8 cellular contexts compared by ENCODE assay signal in genomic region chr1:153782648-153783047, GRCh38. TPM values are rescaled to one million over a fixed set of nuclear protein-coding genes. Genes with fewer than 3 reads are reported as not detected.
DNase-seq lines count a peak whose midpoint lies in the region; ATAC-seq, FAIRE-seq and TF ChIP-seq lines count a peak whose summit lies in the region.
"Not testable (repeated sequence)": the region's sequence is repeated elsewhere in the genome, so short reads cannot be mapped to it uniquely, and the experiment has no call there.

No MANE protein-coding gene starts in this region.

- H3K4me2 ChIP-seq in BLaER1 treated with 17β-estradiol and CSF1 and Interleukin-3, amounts not matched to agents 10 nM and 100 nM: peak overlapping the region; percentile 69 to 97 (median 78)
- H3K4me2 ChIP-seq in KMS-11: peak overlapping the region; percentile 96
- H3K4me2 ChIP-seq in astrocyte (ENCODE audit: low read length): peak overlapping the region; percentile 84
- H3K4me2 ChIP-seq in HepG2 (ENCODE audit: low read depth, low read length): peak overlapping the region; percentile 92
- H3K4me2 ChIP-seq in osteoblast (ENCODE audit: insufficient read depth, low read length): peak overlapping the region; percentile 97

- in situ Hi-C loops in HepG2 (cut with HindIII; ENCODE audit: extremely low pct_ligation_motif_present, low pct_unique_long_range_greater_than_20kb): not testable (repeated sequence)

- H3K9me3 Mint-ChIP-seq in astrocyte (ENCODE audit: unreplicated experiment): not testable (repeated sequence)

- not testable (repeated sequence) for H3K27me3 ChIP-seq in BLaER1 treated with 17β-estradiol and CSF1 and Interleukin-3, amounts not matched to agents 10 nM and 100 nM; KMS-11 (ENCODE audit: insufficient read depth, low read depth); astrocyte (ENCODE audit: insufficient read depth, low read length); HepG2 (ENCODE audit: control insufficient read depth in 1 of 2, insufficient read depth in 2 of 2, low read length in 2 of 2); osteoblast (ENCODE audit: insufficient read depth, low read length); testis

- peak overlapping the region; percentile 85 to 98 (median 93); a peak in 21 of 22 replicates for H3K27ac ChIP-seq in BLaER1 treated with 17β-estradiol and CSF1 and Interleukin-3, amounts not matched to agents 10 nM and 100 nM
- H3K27ac ChIP-seq in KMS-11: peak overlapping the region; percentile 62; the same call in 1 of the 2 replicates
- not testable (repeated sequence) for H3K27ac ChIP-seq in astrocyte (ENCODE audit: low read depth, low read length)
- peak overlapping the region; percentile 79 for H3K27ac ChIP-seq in HepG2 (ENCODE audit: extremely low read length, insufficient read depth, low read length)
- peak overlapping the region; percentile 93 for H3K27ac ChIP-seq in osteoblast (ENCODE audit: low read depth, low read length)
- H3K27ac ChIP-seq in testis: peak overlapping the region; percentile 93 to 97

- not testable (repeated sequence) for BruUV-seq in HepG2 (replicated peaks; lab: Mats Ljungman, UMichigan)

- TF ChIP-seq EP300 in HepG2 (IDR thresholded peaks at IDR 0.05; ENCODE audit: low read depth in 2 of 2, low read length in 2 of 2); HepG2 (CRISPR knock-in tag; IDR thresholded peaks at IDR 0.05; ENCODE audit: borderline replicate concordance): not testable (repeated sequence)

- H3K27ac Mint-ChIP-seq in astrocyte (ENCODE audit: unreplicated experiment): not testable (repeated sequence)

- peak overlapping the region; percentile 54 to 74 (median 62); a peak in 17 of 20 replicates for H3K4me3 ChIP-seq in BLaER1 treated with 17β-estradiol and CSF1 and Interleukin-3, amounts not matched to agents 10 nM and 100 nM
- H3K4me3 ChIP-seq in KMS-11 (IDR thresholded peaks at IDR 0.05; ENCODE audit: insufficient read depth, low read depth, low read length): peak overlapping the region; percentile 100
- peak overlapping the region; percentile 73 for H3K4me3 ChIP-seq in WI38 (ENCODE audit: low read depth, low read length)
- H3K4me3 ChIP-seq in astrocyte (ENCODE audit: insufficient read depth, low read depth, low read length): peak overlapping the region; percentile 66
- H3K4me3 ChIP-seq in epithelial cell of proximal tubule (ENCODE audit: low read depth, low read length): peak overlapping the region; percentile 75
- H3K4me3 ChIP-seq in HepG2 (replicated peaks in 1 of 3; ENCODE audit: insufficient read depth in 1 of 3, low read depth in 2 of 3, low read length in 3 of 3): peak overlapping the region; percentile 72 to 78 (median 76); a peak in 5 of 6 replicates
- H3K4me3 ChIP-seq in osteoblast (ENCODE audit: insufficient read depth, low read length): peak overlapping the region; percentile 85
- peak overlapping the region; percentile 60 to 76 for H3K4me3 ChIP-seq in testis

- H3K79me2 ChIP-seq in KMS-11 (ENCODE audit: insufficient read depth, low read depth); astrocyte (ENCODE audit: insufficient read depth, low read length); HepG2 (ENCODE audit: insufficient read depth, low read length); osteoblast (ENCODE audit: insufficient read depth, low read length): not testable (repeated sequence)

- peak overlapping the region; percentile 84 to 95 (median 90); a peak in 21 of 22 replicates for H3K9ac ChIP-seq in BLaER1 treated with 17β-estradiol and CSF1 and Interleukin-3, amounts not matched to agents 10 nM and 100 nM
- peak overlapping the region; percentile 69; the same call in 1 of the 2 replicates for H3K9ac ChIP-seq in KMS-11
- H3K9ac ChIP-seq in astrocyte (ENCODE audit: low read length): peak overlapping the region; percentile 88
- H3K9ac ChIP-seq in HepG2 (ENCODE audit: insufficient read depth, low read depth, low read length): peak overlapping the region; percentile 80

- not testable (repeated sequence) for TF ChIP-seq RAD21 in HepG2 (CRISPR knock-in tag; IDR thresholded peaks at IDR 0.05)

- TF ChIP-seq POLR2A in HepG2 (IDR thresholded peaks at IDR 0.05; ENCODE audit: insufficient read depth in 1 of 2, low read depth in 2 of 2, low read length in 2 of 2); testis (IDR thresholded peaks at IDR 0.05): not testable (repeated sequence)

- H3K4me1 ChIP-seq in BLaER1 treated with 17β-estradiol and CSF1 and Interleukin-3, amounts not matched to agents 10 nM and 100 nM: peaks cover 39 to 84% (median 57%) of the 10 kb centered on the region in 10 experiments
- H3K4me1 ChIP-seq in KMS-11 (ENCODE audit: low read depth, poor library complexity, severe bottlenecking) (peaks cover 16% of the 10 kb centered on the region), HepG2 (ENCODE audit: insufficient read depth, low read length) (peaks cover 49% of the 10 kb centered on the region), osteoblast (ENCODE audit: insufficient read depth, low read length) (peaks cover 15% of the 10 kb centered on the region), testis (peaks cover 30% of the 10 kb centered on the region)
- not testable (repeated sequence) for H3K4me1 ChIP-seq in astrocyte (ENCODE audit: insufficient read depth, low read length)

- not testable (repeated sequence) for TF ChIP-seq CTCF in KMS-11 (conservative IDR thresholded peaks at IDR 0.05; ENCODE audit: low read depth, low read length); WI38 (IDR thresholded peaks at IDR 0.05; ENCODE audit: low read depth, low read length); astrocyte (IDR thresholded peaks at IDR 0.05; ENCODE audit: insufficient read depth, low read depth, low read length); epithelial cell of proximal tubule (conservative IDR thresholded peaks at IDR 0.05; ENCODE audit: low read depth, low read length); HepG2 (CRISPR knock-in tag; IDR thresholded peaks at IDR 0.05); osteoblast (IDR thresholded peaks at IDR 0.05; ENCODE audit: extremely low read depth, low read depth, low read length); testis (IDR thresholded peaks at IDR 0.05)

- peaks cover 17% of the 10 kb centered on the region for H3K27me3 Mint-ChIP-seq in astrocyte (ENCODE audit: low read depth, unreplicated experiment)

- CTCF ChIA-PET in HepG2 (lab: Yijun Ruan, JAX; ENCODE audit: low intra/inter-chr PET ratio, low total read pairs): not testable (repeated sequence)

- POLR2A ChIA-PET in HepG2 (lab: Yijun Ruan, JAX): interaction anchor here (1.0 kb wide), 1 partner anchor 208 kb away, joined by 4 read pairs; the partner anchor contains the start of gene RPS27

- not testable (repeated sequence) for H3K4me1 Mint-ChIP-seq in astrocyte (ENCODE audit: low read depth, unreplicated experiment)

- intact Hi-C loops in HepG2 (cut with micrococcal nuclease; ENCODE audit: unreplicated experiment); testis (cut with DNase I; ENCODE audit: low total_unique reads): not testable (repeated sequence)

- not testable (repeated sequence) for H3K36me3 Mint-ChIP-seq in astrocyte (ENCODE audit: low read depth, unreplicated experiment)

- not testable (repeated sequence) for FAIRE-seq in astrocyte (lab: Jason Lieb, UNC); HepG2 (lab: Jason Lieb, UNC)

- peak overlapping the region; percentile 85 for H3K4me3 Mint-ChIP-seq in astrocyte (ENCODE audit: unreplicated experiment)

- H2AFZ ChIP-seq in KMS-11 (ENCODE audit: low read depth): peak overlapping the region; percentile 86
- H2AFZ ChIP-seq in astrocyte (ENCODE audit: low read depth, low read length): peak overlapping the region; percentile 66
- not testable (repeated sequence) for H2AFZ ChIP-seq in HepG2 (ENCODE audit: low read length)
- peak overlapping the region; percentile 94 for H2AFZ ChIP-seq in osteoblast (ENCODE audit: low read length)

- WGBS in HepG2 (ENCODE audit: low lambda C conversion rate): 80% methylated on average over 8 of the region's 8 CpGs
- 59 to 64% methylated on average over 8 of the region's 8 CpGs for WGBS in testis, 2 donors

- DNase-seq in astrocyte (ENCODE audit: low read depth); epithelial cell of proximal tubule (ENCODE audit: low read depth); HepG2 (ENCODE audit: low spot score); osteoblast (ENCODE audit: insufficient read length, low spot score, missing footprints); testis: not testable (repeated sequence)

- H4K20me1 ChIP-seq in BLaER1 treated with 17β-estradiol and CSF1 and Interleukin-3, amounts not matched to agents 10 nM and 100 nM: peaks cover 0 to 16% (median 0%) of the 10 kb centered on the region in 11 experiments; a peak in 6 of 22 replicates
- not testable (repeated sequence) for H4K20me1 ChIP-seq in KMS-11 (ENCODE audit: insufficient read depth); astrocyte (ENCODE audit: insufficient read depth, low read length); HepG2 (ENCODE audit: insufficient read depth, low read length); osteoblast (ENCODE audit: insufficient read depth, low read length)

- H3K36me3 ChIP-seq in BLaER1 treated with 17β-estradiol and CSF1 and Interleukin-3, amounts not matched to agents 10 nM and 100 nM: peaks cover 5 to 34% (median 30%) of the 10 kb centered on the region in 11 experiments; a peak in 21 of 22 replicates
- H3K36me3 ChIP-seq in KMS-11 (ENCODE audit: insufficient read depth); astrocyte (ENCODE audit: insufficient read depth, low read length); HepG2 (replicated peaks in 1 of 2; ENCODE audit: control insufficient read depth in 1 of 2, insufficient read depth in 2 of 2, low read length in 2 of 2); osteoblast (ENCODE audit: insufficient read depth, low read length); testis (ENCODE audit: low read depth, missing control alignments): not testable (repeated sequence)

- not testable (repeated sequence) for ATAC-seq in HepG2

- H3K9me3 ChIP-seq in BLaER1 treated with 17β-estradiol and CSF1 and Interleukin-3, amounts not matched to agents 10 nM and 100 nM (replicated peaks in 1 of 11); astrocyte (ENCODE audit: insufficient read depth, low read depth, low read length); HepG2 (ENCODE audit: low read length); osteoblast (ENCODE audit: low read depth, low read length); testis: not testable (repeated sequence)

RNA-seq across cellular contexts. Expression of gene SLC27A3, which starts 7.4 kb away (rescaled TPM):
- total RNA-seq in astrocyte (5.9 and 8.5 TPM in 2 replicates), epithelial cell of proximal tubule (5.1 and 6.5 TPM in 2 replicates), HepG2 (2016; rRNA removed; fragmentation: Illumina TruSeq; extraction: Trizol) (1.3 and 4.3 TPM in 2 replicates), osteoblast (9.4 and 13.8 TPM in 2 replicates), testis (10 to 100 TPM; 38.5 to 54.9 TPM)
- 0.88 and 1.3 TPM in 2 replicates for total RNA-seq in HepG2 (2016; cell fraction: cytosol; rRNA removed; fragmentation: Illumina TruSeq; extraction: Trizol; ENCODE audit: low read depth)
- total RNA-seq in HepG2 (2016; cell fraction: insoluble cytoplasmic fraction; rRNA removed; fragmentation: Illumina TruSeq; extraction: Trizol): 1.2 and 3.2 TPM in 2 replicates
- 0.86 and 1.1 TPM in 2 replicates for total RNA-seq in HepG2 (2016; cell fraction: membrane; rRNA removed; fragmentation: Illumina TruSeq; extraction: Trizol)
- 3.7 and 6.2 TPM in 2 replicates for total RNA-seq in HepG2 (2016; cell fraction: nucleus; rRNA removed; fragmentation: Illumina TruSeq; extraction: Trizol)
- polyA plus RNA-seq in HepG2 (2011; rRNA removed) (5.2 and 10.3 TPM in 2 replicates), testis (ENCODE audit: insufficient read depth, low read depth, low replicate concordance) (83.3 TPM)
- 4.1 and 5.0 TPM in 2 replicates for polyA plus RNA-seq in HepG2 (2011; cell fraction: cytosol; rRNA removed)
- 17.3 and 21.3 TPM in 2 replicates for polyA plus RNA-seq in HepG2 (2011; cell fraction: nucleus; rRNA removed)
- 4.4 and 4.5 TPM in 2 replicates for polyA plus RNA-seq in HepG2 (2012)
- polyA plus RNA-seq in HepG2 (2016; cell fraction: cytosol; fragmentation: Illumina TruSeq; extraction: Trizol; ENCODE audit: low read depth): 1.1 and 1.5 TPM in 2 replicates
- polyA plus RNA-seq in HepG2 (2016; cell fraction: insoluble cytoplasmic fraction; fragmentation: Illumina TruSeq; extraction: Trizol; ENCODE audit: low read depth): 1.5 and 2.9 TPM in 2 replicates
- polyA plus RNA-seq in HepG2 (2016; cell fraction: membrane; fragmentation: Illumina TruSeq; extraction: Trizol; ENCODE audit: low read depth): 1.1 and 1.2 TPM in 2 replicates
- polyA plus RNA-seq in HepG2 (2016; cell fraction: nucleus; fragmentation: Illumina TruSeq; extraction: Trizol; ENCODE audit: insufficient read depth, low read depth): 17.9 and 19.1 TPM in 2 replicates
- 8.8 and 82.9 TPM in 2 replicates for polyA minus RNA-seq in HepG2 (2011; rRNA and poly(A)+ RNA removed; ENCODE audit: low replicate concordance)
- 3.7 and 4.7 TPM in 2 replicates for polyA minus RNA-seq in HepG2 (2011; cell fraction: cytosol; rRNA and poly(A)+ RNA removed)
- polyA minus RNA-seq in HepG2 (2011; cell fraction: nucleus; rRNA and poly(A)+ RNA removed): 3.1 TPM in 2 replicates

RNA-seq across cellular contexts. Expression of gene INTS3, which starts 54.8 kb away (rescaled TPM):
- 39.5 and 40.2 TPM in 2 replicates for total RNA-seq in astrocyte
- 23.2 and 30.3 TPM in 2 replicates for total RNA-seq in epithelial cell of proximal tubule
- total RNA-seq in HepG2 (2016; rRNA removed; fragmentation: Illumina TruSeq; extraction: Trizol): 14.7 and 17.2 TPM in 2 replicates
- 6.7 TPM in 2 replicates for total RNA-seq in HepG2 (2016; cell fraction: cytosol; rRNA removed; fragmentation: Illumina TruSeq; extraction: Trizol; ENCODE audit: low read depth)
- total RNA-seq in HepG2 (2016; cell fraction: insoluble cytoplasmic fraction; rRNA removed; fragmentation: Illumina TruSeq; extraction: Trizol): 12.6 and 16.4 TPM in 2 replicates
- total RNA-seq in HepG2 (2016; cell fraction: membrane; rRNA removed; fragmentation: Illumina TruSeq; extraction: Trizol): 7.1 and 7.2 TPM in 2 replicates
- total RNA-seq in HepG2 (2016; cell fraction: nucleus; rRNA removed; fragmentation: Illumina TruSeq; extraction: Trizol): 23.2 and 23.6 TPM in 2 replicates
- polyA plus RNA-seq in HepG2 (2011; rRNA removed): 27.2 and 28.2 TPM in 2 replicates
- 8.2 TPM in 2 replicates for polyA plus RNA-seq in HepG2 (2011; cell fraction: cytosol; rRNA removed)
- polyA plus RNA-seq in HepG2 (2011; cell fraction: nucleus; rRNA removed): 142 and 147 TPM in 2 replicates
- 16.7 and 18.0 TPM in 2 replicates for polyA plus RNA-seq in HepG2 (2012)
- polyA plus RNA-seq in HepG2 (2016; cell fraction: cytosol; fragmentation: Illumina TruSeq; extraction: Trizol; ENCODE audit: low read depth): 1.3 and 1.4 TPM in 2 replicates
- 12.9 and 15.4 TPM in 2 replicates for polyA plus RNA-seq in HepG2 (2016; cell fraction: insoluble cytoplasmic fraction; fragmentation: Illumina TruSeq; extraction: Trizol; ENCODE audit: low read depth)
- 2.8 and 3.9 TPM in 2 replicates for polyA plus RNA-seq in HepG2 (2016; cell fraction: membrane; fragmentation: Illumina TruSeq; extraction: Trizol; ENCODE audit: low read depth)
- polyA plus RNA-seq in HepG2 (2016; cell fraction: nucleus; fragmentation: Illumina TruSeq; extraction: Trizol; ENCODE audit: insufficient read depth, low read depth): 58.6 and 63.7 TPM in 2 replicates
- 33.3 and 85.9 TPM in 2 replicates for polyA minus RNA-seq in HepG2 (2011; rRNA and poly(A)+ RNA removed; ENCODE audit: low replicate concordance)
- 9.0 and 10.7 TPM in 2 replicates for polyA minus RNA-seq in HepG2 (2011; cell fraction: cytosol; rRNA and poly(A)+ RNA removed)
- polyA minus RNA-seq in HepG2 (2011; cell fraction: nucleus; rRNA and poly(A)+ RNA removed): 39.5 and 49.7 TPM in 2 replicates
- total RNA-seq in osteoblast: 42.4 and 42.7 TPM in 2 replicates
- 100 to 1,000 TPM; 113 to 121 TPM for total RNA-seq in testis
- 66.1 TPM for polyA plus RNA-seq in testis (ENCODE audit: insufficient read depth, low read depth, low replicate concordance)
